In genomic region chr3:78258798-78259197, GRCh38 we compare ENCODE assay signal across 18 cellular contexts.
DNase-seq lines count a peak whose midpoint lies in the region; ATAC-seq and TF ChIP-seq lines count a peak whose summit lies in the region.
"Had no signal": no experiment of that assay in that cellular context is flagged by ENCODE, and none has a peak within 500 bp of the region (broad histone marks: within the 10 kb centered on the region; RNA-seq: fewer than 3 reads in every experiment).

No MANE protein-coding gene starts in this region.

- peaks cover 22% of the 10 kb centered on the region for H3K4me1 Mint-ChIP-seq in WTC11
- H3K4me1 Mint-ChIP-seq: activated naive CD8-positive, alpha-beta T cell treated with anti-CD3 and anti-CD28 coated beads, Interleukin-2, amount 10 ng/mL, durations not matched to agents 7 days and 5 days had no signal

- no peak for TF ChIP-seq EP300 in ovary (IDR thresholded peaks at IDR 0.05)

- no peaks in the 10 kb centered on the region for H3K36me3 ChIP-seq in ovary

- no peak for TF ChIP-seq POLR2A in ovary (IDR thresholded peaks at IDR 0.05)
- no peak for TF ChIP-seq POLR2A in GM18505 (IDR thresholded peaks at IDR 0.05; ENCODE audit: borderline replicate concordance, extremely low read depth, insufficient read depth, insufficient read length)

- H3K9me3 ChIP-seq in ovary: no peaks in the 10 kb centered on the region

- H3K36me3 Mint-ChIP-seq in WTC11: no peaks in the 10 kb centered on the region
- H3K36me3 Mint-ChIP-seq: activated naive CD8-positive, alpha-beta T cell treated with anti-CD3 and anti-CD28 coated beads, Interleukin-2, amount 10 ng/mL, durations not matched to agents 7 days and 5 days; CD8-positive, alpha-beta T cell had no signal

- H3K27ac Mint-ChIP-seq in WTC11: 0 out of 2 replicates have a peak overlapping the region, but pooled peaks have one; percentile 5
- H3K27ac Mint-ChIP-seq: activated naive CD8-positive, alpha-beta T cell treated with anti-CD3 and anti-CD28 coated beads, Interleukin-2, amount 10 ng/mL, durations not matched to agents 7 days and 5 days; CD8-positive, alpha-beta T cell; dendritic cell treated with granulocyte-macrophage colony-stimulating factor and Interleukin-4, amounts not matched to agents 40 ng/mL and 50 ng/mL, for 4 days had no signal

- POLR2A ChIA-PET in WTC11 (lab: Charles Lee): no interaction called here

- H3K27me3 Mint-ChIP-seq in WTC11 (ENCODE audit: low read depth): no peaks in the 10 kb centered on the region
- H3K27me3 Mint-ChIP-seq: activated naive CD8-positive, alpha-beta T cell treated with anti-CD3 and anti-CD28 coated beads, Interleukin-2, amount 10 ng/mL, durations not matched to agents 7 days and 5 days; dendritic cell treated with granulocyte-macrophage colony-stimulating factor and Interleukin-4, amounts not matched to agents 40 ng/mL and 50 ng/mL, for 4 days had no signal

- ATAC-seq in WTC11 (no peak), HG02642 (IDR thresholded peaks at IDR 0.05; ENCODE audit: poor library complexity, unreplicated experiment) (no peak), GM18505 (IDR thresholded peaks at IDR 0.05; ENCODE audit: unreplicated experiment) (no peak)
- ATAC-seq: CD8-positive, alpha-beta T cell; left lobe of liver had no signal

- DNase-seq in GM04504 (ENCODE audit: low read depth) (peak; percentile 66), WTC11 (ENCODE audit: low spot score) (no peak), fibroblast of the aortic adventitia (ENCODE audit: low read depth) (peak; percentile 88), retinal pigment epithelial cell (ENCODE audit: low read depth) (peak; percentile 19), HuH-7 (ENCODE audit: low spot score) (no peak), ovary (no peak)
- DNase-seq: activated CD8-positive, alpha-beta memory T cell treated with anti-CD3 and anti-CD28 coated beads, Interleukin-2, amount 50 U/mL, for 48 hours; activated naive CD8-positive, alpha-beta T cell treated with anti-CD3 and anti-CD28 coated beads, Interleukin-2, amount 10 ng/mL, durations not matched to agents 7 days and 5 days; CD8-positive, alpha-beta T cell; KBM-7; NCI-H1694; NCI-H774; SHP77 treated with DMSO at 0.1 percent for 48 hours; small intestine had no signal

- TF ChIP-seq CTCF in WTC11 (IDR thresholded peaks at IDR 0.05) (no peak), fibroblast of the aortic adventitia (IDR thresholded peaks at IDR 0.05; ENCODE audit: insufficient read depth, low read length) (no peak), retinal pigment epithelial cell (conservative IDR thresholded peaks at IDR 0.05; ENCODE audit: low read depth, low read length) (no peak), ovary (IDR thresholded peaks at IDR 0.05) (no peak)

- H3K4me3 ChIP-seq in fibroblast of the aortic adventitia (ENCODE audit: low read depth, low read length): no peak overlapping the region
- H3K4me3 ChIP-seq in retinal pigment epithelial cell (ENCODE audit: low read length): no peak overlapping the region
- no peak overlapping the region for H3K4me3 ChIP-seq in ovary

- no peaks in the 10 kb centered on the region for H3K4me1 ChIP-seq in ovary (ENCODE audit: insufficient read depth)

- CTCF ChIA-PET in WTC11 (lab: Charles Lee): no interaction called here

- intact Hi-C loops in ovary (cut with DNase I): no loop called here

- H3K27ac ChIP-seq in ovary: no peak overlapping the region

- no peaks in the 10 kb centered on the region for H3K9me3 Mint-ChIP-seq in WTC11
- H3K9me3 Mint-ChIP-seq: activated naive CD8-positive, alpha-beta T cell treated with anti-CD3 and anti-CD28 coated beads, Interleukin-2, amount 10 ng/mL, durations not matched to agents 7 days and 5 days; dendritic cell treated with granulocyte-macrophage colony-stimulating factor and Interleukin-4, amounts not matched to agents 40 ng/mL and 50 ng/mL, for 4 days had no signal

- no peaks in the 10 kb centered on the region for H3K27me3 ChIP-seq in ovary

- H3K4me3 Mint-ChIP-seq in WTC11: no peak overlapping the region
- H3K4me3 Mint-ChIP-seq: activated naive CD8-positive, alpha-beta T cell treated with anti-CD3 and anti-CD28 coated beads, Interleukin-2, amount 10 ng/mL, durations not matched to agents 7 days and 5 days; CD8-positive, alpha-beta T cell; dendritic cell treated with granulocyte-macrophage colony-stimulating factor and Interleukin-4, amounts not matched to agents 40 ng/mL and 50 ng/mL, for 4 days had no signal

TF ChIP-seq in WTC11, 78 proteins besides CTCF, POLR2A, EP300 and RAD21:
- TF ChIP-seq NFATC4 (CRISPR knock-in tag; IDR thresholded peaks at IDR 0.05) (no peak), TCF7 (CRISPR knock-in tag; IDR thresholded peaks at IDR 0.05; ENCODE audit: low read depth) (no peak), SOX15 (CRISPR knock-in tag; IDR thresholded peaks at IDR 0.05) (no peak), ATF1 (CRISPR knock-in tag; IDR thresholded peaks at IDR 0.05) (no peak), E2F5 (CRISPR knock-in tag; IDR thresholded peaks at IDR 0.05) (no peak), PRRX2 (CRISPR knock-in tag; IDR thresholded peaks at IDR 0.05) (no peak), FOXJ3 (CRISPR knock-in tag; IDR thresholded peaks at IDR 0.05; ENCODE audit: borderline replicate concordance) (no peak), NR2C2 (CRISPR knock-in tag; IDR thresholded peaks at IDR 0.05) (no peak), ZNF317 (CRISPR knock-in tag; IDR thresholded peaks at IDR 0.05; ENCODE audit: borderline replicate concordance, low read depth) (no peak), MXD4 (CRISPR knock-in tag; IDR thresholded peaks at IDR 0.05; ENCODE audit: borderline replicate concordance) (no peak), TEAD4 (CRISPR knock-in tag; IDR thresholded peaks at IDR 0.05) (no peak)
- TF ChIP-seq, protein P1, sequence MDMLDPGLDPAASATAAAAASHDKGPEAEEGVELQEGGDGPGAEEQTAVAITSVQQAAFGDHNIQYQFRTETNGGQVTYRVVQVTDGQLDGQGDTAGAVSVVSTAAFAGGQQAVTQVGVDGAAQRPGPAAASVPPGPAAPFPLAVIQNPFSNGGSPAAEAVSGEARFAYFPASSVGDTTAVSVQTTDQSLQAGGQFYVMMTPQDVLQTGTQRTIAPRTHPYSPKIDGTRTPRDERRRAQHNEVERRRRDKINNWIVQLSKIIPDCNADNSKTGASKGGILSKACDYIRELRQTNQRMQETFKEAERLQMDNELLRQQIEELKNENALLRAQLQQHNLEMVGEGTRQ (CRISPR knock-in tag; IDR thresholded peaks at IDR 0.05): no peak
- TF ChIP-seq, protein P2, sequence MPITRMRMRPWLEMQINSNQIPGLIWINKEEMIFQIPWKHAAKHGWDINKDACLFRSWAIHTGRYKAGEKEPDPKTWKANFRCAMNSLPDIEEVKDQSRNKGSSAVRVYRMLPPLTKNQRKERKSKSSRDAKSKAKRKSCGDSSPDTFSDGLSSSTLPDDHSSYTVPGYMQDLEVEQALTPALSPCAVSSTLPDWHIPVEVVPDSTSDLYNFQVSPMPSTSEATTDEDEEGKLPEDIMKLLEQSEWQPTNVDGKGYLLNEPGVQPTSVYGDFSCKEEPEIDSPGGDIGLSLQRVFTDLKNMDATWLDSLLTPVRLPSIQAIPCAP (CRISPR knock-in tag; IDR thresholded peaks at IDR 0.05): no peak
- TF ChIP-seq, protein P3, sequence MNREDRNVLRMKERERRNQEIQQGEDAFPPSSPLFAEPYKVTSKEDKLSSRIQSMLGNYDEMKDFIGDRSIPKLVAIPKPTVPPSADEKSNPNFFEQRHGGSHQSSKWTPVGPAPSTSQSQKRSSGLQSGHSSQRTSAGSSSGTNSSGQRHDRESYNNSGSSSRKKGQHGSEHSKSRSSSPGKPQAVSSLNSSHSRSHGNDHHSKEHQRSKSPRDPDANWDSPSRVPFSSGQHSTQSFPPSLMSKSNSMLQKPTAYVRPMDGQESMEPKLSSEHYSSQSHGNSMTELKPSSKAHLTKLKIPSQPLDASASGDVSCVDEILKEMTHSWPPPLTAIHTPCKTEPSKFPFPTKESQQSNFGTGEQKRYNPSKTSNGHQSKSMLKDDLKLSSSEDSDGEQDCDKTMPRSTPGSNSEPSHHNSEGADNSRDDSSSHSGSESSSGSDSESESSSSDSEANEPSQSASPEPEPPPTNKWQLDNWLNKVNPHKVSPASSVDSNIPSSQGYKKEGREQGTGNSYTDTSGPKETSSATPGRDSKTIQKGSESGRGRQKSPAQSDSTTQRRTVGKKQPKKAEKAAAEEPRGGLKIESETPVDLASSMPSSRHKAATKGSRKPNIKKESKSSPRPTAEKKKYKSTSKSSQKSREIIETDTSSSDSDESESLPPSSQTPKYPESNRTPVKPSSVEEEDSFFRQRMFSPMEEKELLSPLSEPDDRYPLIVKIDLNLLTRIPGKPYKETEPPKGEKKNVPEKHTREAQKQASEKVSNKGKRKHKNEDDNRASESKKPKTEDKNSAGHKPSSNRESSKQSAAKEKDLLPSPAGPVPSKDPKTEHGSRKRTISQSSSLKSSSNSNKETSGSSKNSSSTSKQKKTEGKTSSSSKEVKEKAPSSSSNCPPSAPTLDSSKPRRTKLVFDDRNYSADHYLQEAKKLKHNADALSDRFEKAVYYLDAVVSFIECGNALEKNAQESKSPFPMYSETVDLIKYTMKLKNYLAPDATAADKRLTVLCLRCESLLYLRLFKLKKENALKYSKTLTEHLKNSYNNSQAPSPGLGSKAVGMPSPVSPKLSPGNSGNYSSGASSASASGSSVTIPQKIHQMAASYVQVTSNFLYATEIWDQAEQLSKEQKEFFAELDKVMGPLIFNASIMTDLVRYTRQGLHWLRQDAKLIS (CRISPR knock-in tag; IDR thresholded peaks at IDR 0.05; ENCODE audit: borderline replicate concordance): no peak
- TF ChIP-seq, protein P4, sequence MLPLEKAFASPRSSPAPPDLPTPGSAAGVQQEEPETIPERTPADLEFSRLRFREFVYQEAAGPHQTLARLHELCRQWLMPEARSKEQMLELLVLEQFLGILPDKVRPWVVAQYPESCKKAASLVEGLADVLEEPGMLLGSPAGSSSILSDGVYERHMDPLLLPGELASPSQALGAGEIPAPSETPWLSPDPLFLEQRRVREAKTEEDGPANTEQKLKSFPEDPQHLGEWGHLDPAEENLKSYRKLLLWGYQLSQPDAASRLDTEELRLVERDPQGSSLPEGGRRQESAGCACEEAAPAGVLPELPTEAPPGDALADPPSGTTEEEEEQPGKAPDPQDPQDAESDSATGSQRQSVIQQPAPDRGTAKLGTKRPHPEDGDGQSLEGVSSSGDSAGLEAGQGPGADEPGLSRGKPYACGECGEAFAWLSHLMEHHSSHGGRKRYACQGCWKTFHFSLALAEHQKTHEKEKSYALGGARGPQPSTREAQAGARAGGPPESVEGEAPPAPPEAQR (CRISPR knock-in tag; IDR thresholded peaks at IDR 0.05): no peak

Comparison
In these comparisons a context has a peak if more than half of its experiments do, and no peak if none do; other contexts are left out.
1. DNase-seq: peak in GM04504 (single experiment), fibroblast of the aortic adventitia (single experiment) and retinal pigment epithelial cell (single experiment); none in WTC11 (single experiment), HuH-7 (single experiment) and ovary (0 of 5).